ENCODE assay signal across 23 cellular contexts in the genomic region with DNA sequence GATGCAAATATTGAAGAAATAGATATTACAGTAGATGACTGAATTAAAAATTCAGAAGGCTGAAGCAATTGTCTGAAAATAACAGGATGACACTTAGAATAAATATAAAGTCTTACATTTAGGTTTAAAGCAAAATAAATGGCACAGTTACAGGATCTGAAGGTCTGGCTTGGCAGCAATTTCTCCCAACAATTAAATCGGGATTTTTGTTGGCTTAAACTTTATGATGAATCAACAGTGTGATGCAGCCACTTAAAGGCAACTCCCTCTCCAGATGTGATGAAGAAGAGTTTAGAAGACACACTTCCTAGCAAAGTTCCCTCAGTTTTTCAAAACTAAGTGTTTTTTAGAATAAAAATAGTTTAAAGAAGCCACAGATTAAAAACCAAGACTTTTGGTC.
DNase-seq lines count a peak whose midpoint lies in the region; ATAC-seq and TF ChIP-seq lines count a peak whose summit lies in the region.
"Had no signal": no experiment of that assay in that cellular context is flagged by ENCODE, and none has a peak within 500 bp of the region (broad histone marks: within the 10 kb centered on the region; RNA-seq: fewer than 3 reads in every experiment).

No MANE protein-coding gene starts in this region.

- H3K27me3 ChIP-seq in heart left ventricle: no peaks in the 10 kb centered on the region
- H3K27me3 ChIP-seq: adrenal gland, dorsolateral prefrontal cortex, right atrium auricular region, thyroid gland had no signal

- DNase-seq in GM04503 (ENCODE audit: low read depth): peak; percentile 39
- peak; percentile 46 for DNase-seq in astrocyte of the cerebellum (ENCODE audit: low read depth)
- peak; percentile 91 for DNase-seq in fibroblast of mammary gland (ENCODE audit: low read depth)
- DNase-seq in stimulated activated naive CD4-positive, alpha-beta T cell treated with Interleukin-2 at 50 U/mL for 16 hours (lab: John Stamatoyannopoulos, UW): no peak
- no peak for DNase-seq in heart left ventricle
- DNase-seq: activated CD4-positive, alpha-beta T cell treated with anti-CD3 and anti-CD28 coated beads for 4 hours; activated naive CD4-positive, alpha-beta T cell; activated T-cell treated with anti-CD3 and anti-CD28 coated beads, Interleukin-2, amount 50 U/mL, for 4 hours; adrenal gland; CD8-positive, alpha-beta memory T cell; dorsolateral prefrontal cortex; GDM1; kidney; NCI-H2029 treated with DMSO at 0.1 percent for 48 hours; NCI-H345; stimulated activated CD4-positive, alpha-beta T cell treated with anti-CD3 and anti-CD28 coated beads, Interleukin-12 subunit alpha, Interleukin-12 subunit beta, amount 100 ng/mL, for 4 hours; stimulated activated CD4-positive, alpha-beta T cell treated with anti-CD3 and anti-CD28 coated beads, Interleukin-4, amount 100 ng/mL, for 24 hours; thyroid gland had no signal

- intact Hi-C loops in heart left ventricle (cut with DNase I): loop anchor here in 2 of 10 donors (5.0 to 10.0 kb wide), 2 partner anchors 86 to 122 kb away; no protein-coding TSS in a partner anchor

- in situ Hi-C loops in astrocyte of the cerebellum (cut with HindIII; ENCODE audit: low sequenced_read_pairs): no loop called here

- no peak for TF ChIP-seq CTCF in astrocyte of the cerebellum (IDR thresholded peaks at IDR 0.05; ENCODE audit: low read depth, low read length, missing control alignments)
- TF ChIP-seq CTCF in fibroblast of mammary gland (conservative IDR thresholded peaks at IDR 0.05; ENCODE audit: control insufficient read depth, insufficient read depth, low read depth, low read length): no peak
- TF ChIP-seq CTCF in heart left ventricle (IDR thresholded peaks at IDR 0.05): no peak

- peaks cover 0 to 25% (median 14%) of the 10 kb centered on the region in 12 donors for H3K4me1 ChIP-seq in heart left ventricle

- 40 to 71% (median 49%) methylated on average over 1 of the region's 1 CpG for WGBS in heart left ventricle, 4 donors

- no peaks in the 10 kb centered on the region for H3K9me3 ChIP-seq in heart left ventricle
- H3K9me3 ChIP-seq: adrenal gland, right atrium auricular region, thyroid gland had no signal

- no peak overlapping the region for H3K4me3 ChIP-seq in astrocyte of the cerebellum (ENCODE audit: low read depth, low read length)
- no peak overlapping the region for H3K4me3 ChIP-seq in fibroblast of mammary gland (ENCODE audit: control insufficient read depth, low read depth, low read length)
- no peak overlapping the region for H3K4me3 ChIP-seq in heart left ventricle
- H3K4me3 ChIP-seq: adrenal gland, dorsolateral prefrontal cortex, right atrium auricular region, thyroid gland had no signal

- TF ChIP-seq POLR2A in heart left ventricle (IDR thresholded peaks at IDR 0.05): no peak

- no peaks in the 10 kb centered on the region for H3K36me3 ChIP-seq in heart left ventricle
- H3K36me3 ChIP-seq: adrenal gland, right atrium auricular region, thyroid gland had no signal

- ATAC-seq in HG03432 (IDR thresholded peaks at IDR 0.05; ENCODE audit: unreplicated experiment) (no peak), GM18519 (IDR thresholded peaks at IDR 0.05; ENCODE audit: low FRiP score, unreplicated experiment) (no peak), heart left ventricle (no peak)
- ATAC-seq: activated T-cell treated with anti-CD3 and anti-CD28 coated beads, Interleukin-2, amount 50 U/mL, for 4 hours had no signal

- no peak overlapping the region for H3K27ac ChIP-seq in heart left ventricle
- H3K27ac ChIP-seq: adrenal gland, dorsolateral prefrontal cortex, epithelial cell of prostate, parathyroid adenoma, right atrium auricular region, thyroid gland had no signal

Comparison
In these comparisons a context has a peak if more than half of its experiments do, and no peak if none do; other contexts are left out.
1. DNase-seq: peak in GM04503 (single experiment), astrocyte of the cerebellum (single experiment) and fibroblast of mammary gland (single experiment); none in stimulated activated naive CD4-positive, alpha-beta T cell treated with Interleukin-2 at 50 U/mL for 16 hours (single experiment) and heart left ventricle (0 of 5).